30 cellular contexts compared by ENCODE assay signal in the genomic region with DNA sequence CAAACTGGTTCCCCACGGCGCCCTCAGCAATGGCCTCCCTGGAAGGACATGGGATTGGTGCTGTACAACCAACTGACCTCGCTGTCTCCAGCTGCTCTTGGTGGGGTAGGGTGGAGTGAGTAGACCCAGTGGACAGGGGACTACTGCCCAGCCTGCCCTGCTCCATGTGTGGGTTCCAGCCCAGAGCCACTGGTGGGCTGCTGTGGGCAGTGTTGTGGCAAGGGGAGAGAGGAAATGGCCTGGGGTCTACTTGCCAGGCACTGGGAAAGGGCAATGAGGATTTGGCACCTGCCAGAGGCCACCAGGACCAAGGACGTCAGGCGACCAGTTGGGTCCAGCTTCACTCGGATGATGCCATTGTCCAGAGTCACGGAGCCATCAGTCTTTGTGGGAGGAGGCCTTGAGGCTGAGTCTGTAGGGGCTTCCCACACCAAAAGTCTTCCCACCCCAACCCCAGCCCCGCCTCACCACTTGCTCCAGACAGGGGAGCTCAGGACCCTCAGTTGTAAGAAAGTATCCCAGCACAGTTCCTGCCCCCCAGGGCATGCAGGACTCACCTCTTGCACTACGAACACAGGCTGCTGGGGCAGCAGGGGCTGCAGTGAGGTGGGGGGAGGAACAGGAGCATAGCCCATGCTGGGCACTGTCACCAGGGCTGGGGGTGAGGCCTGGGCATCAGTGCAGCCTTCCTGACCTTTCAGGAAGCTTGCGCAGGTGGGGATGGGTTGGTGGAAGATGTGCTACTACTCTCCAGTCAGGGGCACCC.
"Had no signal": no experiment of that assay in that cellular context is flagged by ENCODE, and none has a peak within 500 bp of the region (broad histone marks: within the 10 kb centered on the region; RNA-seq: fewer than 3 reads in every experiment).

No MANE protein-coding gene starts in this region.

- H3K4me3 ChIP-seq: ascending aorta, body of pancreas, SJSA1 had no signal

- H3K4me1 Mint-ChIP-seq: activated CD4-positive, alpha-beta T cell treated with anti-CD3 and anti-CD28 coated beads for 36 hours; activated naive CD8-positive, alpha-beta T cell treated with anti-CD3 and anti-CD28 coated beads, Interleukin-2, amount 50 U/mL, for 24 hours; activated T-helper 17 cell treated with anti-CD3 and anti-CD28 coated beads, Interleukin-2, amount 50 U/mL, for 72 hours had no signal

- H3K9me3 Mint-ChIP-seq: activated CD4-positive, alpha-beta memory T cell treated with anti-CD3 and anti-CD28 coated beads, Interleukin-2, amount 10 ng/mL, durations not matched to agents 7 days and 5 days; activated naive CD4-positive, alpha-beta T cell treated with anti-CD3 and anti-CD28 coated beads, Interleukin-2, amount 50 U/mL, for 72 hours; activated naive CD8-positive, alpha-beta T cell treated with anti-CD3 and anti-CD28 coated beads, Interleukin-2, amount 50 U/mL, for 24 hours; activated T-helper 17 cell treated with anti-CD3 and anti-CD28 coated beads, Interleukin-2, amount 50 U/mL, for 72 hours had no signal

- H3K27ac ChIP-seq: ascending aorta, body of pancreas, SJSA1, WERI-Rb-1 had no signal

- H3K27me3 ChIP-seq: ascending aorta, body of pancreas, SJSA1 had no signal

- H3K27me3 Mint-ChIP-seq: activated CD4-positive, alpha-beta memory T cell treated with anti-CD3 and anti-CD28 coated beads, Interleukin-2, amount 10 ng/mL, durations not matched to agents 7 days and 5 days; activated CD4-positive, alpha-beta T cell treated with anti-CD3 and anti-CD28 coated beads for 36 hours; activated naive CD8-positive, alpha-beta T cell treated with anti-CD3 and anti-CD28 coated beads, Interleukin-2, amount 50 U/mL, for 24 hours; activated T-helper 17 cell treated with anti-CD3 and anti-CD28 coated beads, Interleukin-2, amount 50 U/mL, for 72 hours; T-helper 17 cell had no signal

- DNase-seq: activated CD4-positive, alpha-beta memory T cell treated with anti-CD3 and anti-CD28 coated beads, Interleukin-2, amount 10 ng/mL, durations not matched to agents 7 days and 5 days; activated CD4-positive, alpha-beta T cell treated with anti-CD3 and anti-CD28 coated beads for 36 hours; activated CD4-positive, alpha-beta T cell treated with anti-CD3 and anti-CD28 coated beads, Interleukin-2, amount 50 U/mL, for 1 hour; activated gamma-delta T cell; activated naive CD8-positive, alpha-beta T cell treated with anti-CD3 and anti-CD28 coated beads, Interleukin-2, amount 50 U/mL, for 24 hours; activated T-cell treated with anti-CD3 and anti-CD28 coated beads for 4 hours; activated T-cell treated with anti-CD3 and anti-CD28 coated beads, Interleukin-2, amount 50 U/mL, for 48 hours; amniotic stem cell; body of pancreas; central memory CD4-positive, alpha-beta T cell; Karpas-422; MM.1S; NCI-H1105; NCI-H1436; NCI-H1694 treated with DMSO at 0.1 percent for 48 hours; NCI-H2029 treated with DMSO at 0.1 percent for 48 hours; NCI-H510A treated with DMSO at 0.1 percent for 48 hours; NCI-H69; NK-92 treated with Interleukin-12 subunit alpha and Interleukin-12 subunit beta, amount 100 ng/mL, for 24 hours; OCI-M1; SHP77; SW 1271; T-helper 17 cell; WERI-Rb-1 had no signal

- H3K4me3 Mint-ChIP-seq: activated CD4-positive, alpha-beta memory T cell treated with anti-CD3 and anti-CD28 coated beads, Interleukin-2, amount 10 ng/mL, durations not matched to agents 7 days and 5 days; activated CD4-positive, alpha-beta T cell treated with anti-CD3 and anti-CD28 coated beads for 36 hours; activated naive CD8-positive, alpha-beta T cell treated with anti-CD3 and anti-CD28 coated beads, Interleukin-2, amount 50 U/mL, for 24 hours; activated T-helper 17 cell treated with anti-CD3 and anti-CD28 coated beads, Interleukin-2, amount 50 U/mL, for 72 hours; T-helper 17 cell had no signal

- H3K36me3 Mint-ChIP-seq: activated naive CD4-positive, alpha-beta T cell treated with anti-CD3 and anti-CD28 coated beads, Interleukin-2, amount 50 U/mL, for 72 hours had no signal

- H3K4me1 ChIP-seq: ascending aorta, body of pancreas, SJSA1 had no signal

- H3K9me3 ChIP-seq: ascending aorta, body of pancreas, SJSA1 had no signal

- H3K27ac Mint-ChIP-seq: activated CD4-positive, alpha-beta T cell treated with anti-CD3 and anti-CD28 coated beads for 36 hours; activated naive CD8-positive, alpha-beta T cell treated with anti-CD3 and anti-CD28 coated beads, Interleukin-2, amount 50 U/mL, for 24 hours; activated T-helper 17 cell treated with anti-CD3 and anti-CD28 coated beads, Interleukin-2, amount 50 U/mL, for 72 hours; T-helper 17 cell had no signal

- ATAC-seq: activated CD4-positive, alpha-beta T cell treated with anti-CD3 and anti-CD28 coated beads for 36 hours; activated naive CD4-positive, alpha-beta T cell treated with anti-CD3 and anti-CD28 coated beads, Interleukin-2, amount 50 U/mL, for 72 hours; activated naive CD8-positive, alpha-beta T cell treated with anti-CD3 and anti-CD28 coated beads, Interleukin-2, amount 50 U/mL, for 24 hours; activated T-helper 17 cell treated with anti-CD3 and anti-CD28 coated beads, Interleukin-2, amount 50 U/mL, for 72 hours; body of pancreas; Panc1; SK-N-SH treated with all-trans-retinoic acid at 6 μM for 48 hours; T-helper 17 cell had no signal
